ENCODE assay signal across 9 cellular contexts in the genomic region with DNA sequence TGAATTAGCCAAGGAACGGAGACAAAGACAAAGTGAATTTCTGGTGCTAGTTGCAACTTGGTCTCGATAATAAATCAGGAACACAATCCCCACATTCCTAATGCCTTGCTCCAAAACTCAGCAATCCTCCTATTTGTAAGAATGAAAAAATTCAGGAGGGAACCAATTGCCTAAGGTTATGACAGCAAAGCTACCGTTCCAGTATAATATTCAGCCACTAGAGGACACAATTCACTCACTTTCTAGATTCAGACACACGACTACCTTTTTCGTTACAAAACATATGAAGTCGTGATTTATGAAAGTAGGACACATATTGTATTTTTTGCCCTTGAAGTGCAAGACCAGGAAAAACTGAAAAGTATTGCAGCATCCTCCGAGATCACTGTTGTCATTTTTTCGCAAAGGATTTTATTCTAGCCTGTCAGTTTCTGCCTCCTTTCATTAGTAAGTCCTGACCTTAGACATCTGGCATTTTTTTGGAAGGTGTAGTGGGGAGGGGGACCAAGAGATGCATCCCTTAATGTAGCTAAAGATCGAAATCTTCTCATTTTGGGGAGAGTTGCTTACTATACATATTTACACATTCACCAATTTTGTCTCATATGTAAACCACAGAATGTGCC.
DNase-seq lines count a peak whose midpoint lies in the region; ATAC-seq and TF ChIP-seq lines count a peak whose summit lies in the region.
"Had no signal": no experiment of that assay in that cellular context is flagged by ENCODE, and none has a peak within 500 bp of the region (broad histone marks: within the 10 kb centered on the region; RNA-seq: fewer than 3 reads in every experiment).

No MANE protein-coding gene starts in this region.

- H3K27me3 ChIP-seq in right cardiac atrium (ENCODE audit: control insufficient read depth, insufficient read depth) (no peaks in the 10 kb centered on the region), stomach (no peaks in the 10 kb centered on the region)

- no peak overlapping the region for H3K4me3 Mint-ChIP-seq in activated CD8-positive, alpha-beta T cell treated with anti-CD3 and anti-CD28 coated beads for 36 hours
- H3K4me3 Mint-ChIP-seq: T-helper 1 cell treated with Interleukin-12 subunit alpha and Interleukin-12 subunit beta and Interleukin-4 antibody, amounts not matched to agents 30 μg/mL and 1 μg/mL, for 36 hours had no signal

- peak; percentile 19 for TF ChIP-seq CTCF in activated CD8-positive, alpha-beta T cell treated with anti-CD3 and anti-CD28 coated beads for 36 hours (IDR thresholded peaks at IDR 0.05)
- peak in 5 of 7 experiments; percentile 47 to 79 (median 56) for TF ChIP-seq CTCF in stomach (IDR thresholded peaks at IDR 0.05)

- H3K4me1 Mint-ChIP-seq in activated CD8-positive, alpha-beta T cell treated with anti-CD3 and anti-CD28 coated beads for 36 hours (ENCODE audit: low read depth) = peaks cover 26% of the 10 kb centered on the region

- no peaks in the 10 kb centered on the region for H3K27me3 Mint-ChIP-seq in activated CD8-positive, alpha-beta T cell treated with anti-CD3 and anti-CD28 coated beads for 36 hours

- 27% methylated on average over 9 of the region's 9 CpGs for WGBS in right cardiac atrium
- 28 to 34% (median 31%) methylated on average over 9 of the region's 9 CpGs for WGBS in stomach, 5 donors

- H3K27ac Mint-ChIP-seq in activated CD8-positive, alpha-beta T cell treated with anti-CD3 and anti-CD28 coated beads for 36 hours = no peak overlapping the region
- H3K27ac Mint-ChIP-seq: T-helper 1 cell treated with Interleukin-12 subunit alpha and Interleukin-12 subunit beta and Interleukin-4 antibody, amounts not matched to agents 30 μg/mL and 1 μg/mL, for 36 hours had no signal

- H3K4me3 ChIP-seq in right cardiac atrium (ENCODE audit: low read length) (no peak overlapping the region), stomach (no peak overlapping the region)

- H3K36me3 ChIP-seq in stomach = peaks cover 0 to 33% (median 0%) of the 10 kb centered on the region in 4 donors

- H3K4me1 ChIP-seq in right cardiac atrium (ENCODE audit: control insufficient read depth, insufficient read depth, low read length) (no peaks in the 10 kb centered on the region), stomach (peaks cover 0 to 2% (median under 1%) of the 10 kb centered on the region in 4 donors)

- POLR2A ChIA-PET in activated CD8-positive, alpha-beta T cell treated with anti-CD3 and anti-CD28 coated beads for 36 hours (lab: Charles Lee) = no interaction called here

- peaks cover 54% of the 10 kb centered on the region for H3K36me3 Mint-ChIP-seq in activated CD8-positive, alpha-beta T cell treated with anti-CD3 and anti-CD28 coated beads for 36 hours (ENCODE audit: low read depth)

- CTCF ChIA-PET in activated CD8-positive, alpha-beta T cell treated with anti-CD3 and anti-CD28 coated beads for 36 hours (lab: Charles Lee) = interaction anchor here (1.0 to 1.1 kb wide), 3 partner anchors 54 to 87 kb away, joined by 3 to 4 read pairs (median 3); no protein-coding TSS in a partner anchor

- ATAC-seq in activated CD8-positive, alpha-beta T cell treated with anti-CD3 and anti-CD28 coated beads for 36 hours = no peak
- peak; percentile 48 to 59 for ATAC-seq in right cardiac atrium
- ATAC-seq in GM19324 (IDR thresholded peaks at IDR 0.05; ENCODE audit: low FRiP score, unreplicated experiment) = no peak
- ATAC-seq in GM18870 (IDR thresholded peaks at IDR 0.05; ENCODE audit: unreplicated experiment) = no peak
- ATAC-seq in HG03439 (IDR thresholded peaks at IDR 0.05; ENCODE audit: unreplicated experiment) = no peak

- TF ChIP-seq POLR2A in stomach (IDR thresholded peaks at IDR 0.05) = no peak

- TF ChIP-seq EP300 in stomach (IDR thresholded peaks at IDR 0.05) = no peak

- no peak overlapping the region for H3K27ac ChIP-seq in right cardiac atrium (ENCODE audit: low read length)
- H3K27ac ChIP-seq in stomach = no peak overlapping the region

- DNase-seq in DMS53 treated with DMSO at 0.1 percent for 48 hours (lab: John Stamatoyannopoulos, UW; ENCODE audit: unreplicated experiment) (peak; percentile 11), LHCN-M2 (ENCODE audit: low read depth) (peak; percentile 58), right cardiac atrium (no peak), stomach (no peak)
- no peak for DNase-seq in activated CD8-positive, alpha-beta T cell treated with anti-CD3 and anti-CD28 coated beads for 36 hours

- intact Hi-C loops in activated CD8-positive, alpha-beta T cell treated with anti-CD3 and anti-CD28 coated beads for 36 hours (cut with micrococcal nuclease) = no loop called here
- intact Hi-C loops in right cardiac atrium (cut with DNase I) (loop anchor here in 1 of 4 donors (10.0 kb wide), 1 partner anchor 657 kb away; no protein-coding TSS in a partner anchor), stomach (cut with DNase I; ENCODE audit: low total_unique reads) (no loop called here)

- H3K9me3 Mint-ChIP-seq in activated CD8-positive, alpha-beta T cell treated with anti-CD3 and anti-CD28 coated beads for 36 hours = no peaks in the 10 kb centered on the region
- H3K9me3 Mint-ChIP-seq: T-helper 1 cell treated with Interleukin-12 subunit alpha and Interleukin-12 subunit beta and Interleukin-4 antibody, amounts not matched to agents 30 μg/mL and 1 μg/mL, for 36 hours had no signal

- H3K9me3 ChIP-seq in right cardiac atrium (ENCODE audit: control insufficient read depth, low read length) = no peaks in the 10 kb centered on the region
- no peaks in the 10 kb centered on the region for H3K9me3 ChIP-seq in stomach

Comparison
In these comparisons a context has a peak if more than half of its experiments do, and no peak if none do; other contexts are left out.
1. DNase-seq: peak in DMS53 treated with DMSO at 0.1 percent for 48 hours (single experiment) and LHCN-M2 (single experiment); none in activated CD8-positive, alpha-beta T cell treated with anti-CD3 and anti-CD28 coated beads for 36 hours (single experiment), right cardiac atrium (0 of 3) and stomach (single experiment).
2. ATAC-seq: peak in right cardiac atrium (2 of 2); none in activated CD8-positive, alpha-beta T cell treated with anti-CD3 and anti-CD28 coated beads for 36 hours (single experiment), GM19324 (single experiment), GM18870 (single experiment) and HG03439 (single experiment).